In the genomic region with DNA sequence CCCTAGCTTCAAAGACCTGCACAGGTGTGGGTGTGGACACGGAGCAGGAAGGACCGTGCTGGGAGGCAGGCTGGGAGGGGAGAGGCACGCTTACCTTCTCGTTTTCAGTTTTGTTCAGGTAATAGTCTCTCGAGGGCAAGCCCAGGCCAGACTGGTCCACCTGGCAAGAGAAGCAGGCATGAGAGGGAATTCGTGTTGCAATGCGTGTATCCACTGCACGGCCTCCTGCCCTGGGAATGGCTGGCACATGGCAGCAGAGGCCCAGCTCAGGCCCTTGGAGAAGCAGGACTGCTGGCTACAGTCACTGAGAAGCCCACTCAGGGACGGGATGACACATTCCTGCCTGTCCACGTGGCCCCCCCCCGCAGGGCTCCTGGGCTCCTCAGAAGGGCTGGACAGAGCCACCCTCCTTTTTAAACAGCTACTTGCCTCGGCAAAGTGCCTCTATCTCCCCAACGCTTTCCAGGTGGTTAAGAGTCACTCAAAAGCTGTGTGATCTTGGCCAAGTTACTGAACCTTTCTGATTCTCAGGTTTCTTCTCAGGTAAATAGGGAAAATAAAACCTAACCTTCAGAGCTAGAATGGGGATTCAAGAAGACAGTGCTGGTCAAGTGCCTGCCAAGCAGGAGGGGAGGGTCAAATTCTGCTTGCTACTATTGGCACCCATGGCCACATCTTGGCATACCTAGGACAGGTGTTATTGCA, we compare ENCODE assay signal across 16 cellular contexts. TPM values are rescaled to one million over a fixed set of nuclear protein-coding genes. Genes with fewer than 3 reads are reported as not detected.
DNase-seq lines count a peak whose midpoint lies in the region; ATAC-seq and TF ChIP-seq lines count a peak whose summit lies in the region.
"Had no signal": no experiment of that assay in that cellular context is flagged by ENCODE, and none has a peak within 500 bp of the region (broad histone marks: within the 10 kb centered on the region; RNA-seq: fewer than 3 reads in every experiment).

No MANE protein-coding gene starts in this region.

- H3K9me3 ChIP-seq in T-helper 17 cell (ENCODE audit: control insufficient read depth, low read length, poor library complexity, severe bottlenecking): no peaks in the 10 kb centered on the region
- no peaks in the 10 kb centered on the region for H3K9me3 ChIP-seq in effector memory CD4-positive, alpha-beta T cell (ENCODE audit: control insufficient read depth, low read length)
- no peaks in the 10 kb centered on the region for H3K9me3 ChIP-seq in osteoblast (ENCODE audit: low read depth, low read length)
- no peaks in the 10 kb centered on the region for H3K9me3 ChIP-seq in uterus
- H3K9me3 ChIP-seq: HAP-1 had no signal

- no peak for TF ChIP-seq POLR2A in uterus (IDR thresholded peaks at IDR 0.05)

- no peaks in the 10 kb centered on the region for H3K27me3 Mint-ChIP-seq in T-helper 17 cell

- no peaks in the 10 kb centered on the region for H3K27me3 ChIP-seq in effector memory CD4-positive, alpha-beta T cell (replicated peaks; ENCODE audit: control insufficient read depth, insufficient read depth, low read length, poor library complexity, severe bottlenecking)
- H3K27me3 ChIP-seq in osteoblast (ENCODE audit: insufficient read depth, low read length) (no peaks in the 10 kb centered on the region), uterus (no peaks in the 10 kb centered on the region)

- ATAC-seq in T-helper 17 cell (no peak), left colon (no peak)

- DNase-seq in NCI-H2171 treated with DMSO at 0.1 percent for 48 hours (lab: John Stamatoyannopoulos, UW) (peak; percentile 10), NCI-H2171 (lab: John Stamatoyannopoulos, UW) (no peak), T-helper 17 cell (no peak), osteoblast (ENCODE audit: insufficient read length, low spot score, missing footprints) (peak; percentile 32), left colon (no peak), UCSD-AML1 (lab: John Stamatoyannopoulos, UW; ENCODE audit: unreplicated experiment) (no peak), uterus (no peak)
- DNase-seq in effector memory CD4-positive, alpha-beta T cell: no peak
- DNase-seq: NCI-H1048; NCI-H226; occipital lobe; SIG-M5; stimulated activated CD4-positive, alpha-beta T cell treated with anti-CD3 and anti-CD28 coated beads, Interleukin-4, amount 100 ng/mL, for 4 hours had no signal

- peak overlapping the region; percentile 71 for H3K4me3 Mint-ChIP-seq in T-helper 17 cell

- peak overlapping the region; percentile 35 for H3K27ac ChIP-seq in effector memory CD4-positive, alpha-beta T cell (ENCODE audit: insufficient read depth, low read length, poor library complexity, severe bottlenecking)
- H3K27ac ChIP-seq in osteoblast (ENCODE audit: low read depth, low read length) (no peak overlapping the region), uterus (no peak overlapping the region)
- H3K27ac ChIP-seq: 22Rv1, C4-2B had no signal

- H3K36me3 Mint-ChIP-seq in T-helper 17 cell (ENCODE audit: low read depth): peaks cover 12% of the 10 kb centered on the region

- peaks cover 62% of the 10 kb centered on the region for H3K36me3 ChIP-seq in effector memory CD4-positive, alpha-beta T cell (ENCODE audit: control insufficient read depth, insufficient read depth, low read length)
- H3K36me3 ChIP-seq in osteoblast (ENCODE audit: insufficient read depth, low read length): peaks cover 13% of the 10 kb centered on the region
- no peaks in the 10 kb centered on the region for H3K36me3 ChIP-seq in uterus

- H3K4me2 ChIP-seq in osteoblast (ENCODE audit: insufficient read depth, low read length): no peak overlapping the region

- TF ChIP-seq CTCF in osteoblast (IDR thresholded peaks at IDR 0.05; ENCODE audit: extremely low read depth, low read depth, low read length): no peak
- no peak for TF ChIP-seq CTCF in uterus (IDR thresholded peaks at IDR 0.05)

- no peaks in the 10 kb centered on the region for H4K20me1 ChIP-seq in osteoblast (ENCODE audit: insufficient read depth, low read length)

- no peak overlapping the region for H2AFZ ChIP-seq in osteoblast (ENCODE audit: low read length)

- H3K4me1 Mint-ChIP-seq in T-helper 17 cell: peaks cover 52% of the 10 kb centered on the region

- H3K4me1 ChIP-seq in effector memory CD4-positive, alpha-beta T cell (ENCODE audit: control insufficient read depth, insufficient read depth, low read length, poor library complexity, severe bottlenecking): peaks cover 24% of the 10 kb centered on the region
- peaks cover 16% of the 10 kb centered on the region for H3K4me1 ChIP-seq in osteoblast (ENCODE audit: insufficient read depth, low read length)
- peaks cover 0 to 16% of the 10 kb centered on the region in 2 donors for H3K4me1 ChIP-seq in uterus
- H3K4me1 ChIP-seq: HAP-1 had no signal

- H3K4me3 ChIP-seq in effector memory CD4-positive, alpha-beta T cell (ENCODE audit: insufficient read depth, low read depth, low read length, poor library complexity, severe bottlenecking): no peak overlapping the region
- no peak overlapping the region for H3K4me3 ChIP-seq in osteoblast (ENCODE audit: insufficient read depth, low read length)
- no peak overlapping the region for H3K4me3 ChIP-seq in uterus
- H3K4me3 ChIP-seq: HAP-1 had no signal

- peak overlapping the region; percentile 90 for H3K27ac Mint-ChIP-seq in T-helper 17 cell

- H3K79me2 ChIP-seq in osteoblast (ENCODE audit: insufficient read depth, low read length): no peaks in the 10 kb centered on the region

- intact Hi-C loops in left colon (cut with DNase I, micrococcal nuclease) (no loop called here), uterus (cut with DNase I; ENCODE audit: low total_unique reads) (loop anchor here (5.0 kb wide), 1 partner anchor 110 kb away; no protein-coding TSS in a partner anchor)

RNA-seq across cellular contexts. Expression of gene ECE1, which starts 32.7 kb away (rescaled TPM):
- total RNA-seq in T-helper 17 cell: 100 to 1,000 TPM; 116 to 117 TPM
- total RNA-seq in osteoblast: 32.6 and 34.8 TPM in 2 replicates
- total RNA-seq in left colon: 100 to 1,000 TPM; 110 to 165 TPM
- 100 to 1,000 TPM in 1 of 4 donors, 10 to 100 TPM in 3; 45.6 to 175 (median 59.1) TPM for total RNA-seq in uterus

Comparison
In these comparisons a context has a peak if more than half of its experiments do, and no peak if none do; other contexts are left out.
1. DNase-seq: peak in NCI-H2171 treated with DMSO at 0.1 percent for 48 hours (single experiment) and osteoblast (single experiment); none in NCI-H2171 (single experiment), T-helper 17 cell (0 of 3), effector memory CD4-positive, alpha-beta T cell (0 of 3), left colon (0 of 2), UCSD-AML1 (single experiment) and uterus (0 of 2).